9 cellular contexts compared by ENCODE assay signal in the genomic region with DNA sequence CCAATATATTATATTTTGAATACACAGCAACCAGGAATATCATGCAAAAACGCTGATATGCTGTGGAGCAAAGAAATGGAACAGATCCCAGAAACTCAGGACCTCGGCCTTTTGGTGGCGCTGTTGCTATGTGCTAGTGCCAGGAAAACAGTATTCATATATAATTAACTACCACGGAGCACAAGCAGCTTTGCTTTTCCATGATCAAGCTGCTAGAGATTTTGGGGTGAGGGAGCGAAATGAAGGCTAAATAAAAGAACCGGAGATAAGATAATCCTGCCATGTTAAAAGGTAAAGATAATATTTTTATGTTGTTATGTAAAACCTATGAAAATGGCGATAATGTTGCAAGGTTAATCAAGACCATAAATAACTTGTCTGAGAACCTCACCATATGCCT.
DNase-seq lines count a peak whose midpoint lies in the region; ATAC-seq, FAIRE-seq and TF ChIP-seq lines count a peak whose summit lies in the region.
"Had no signal": no experiment of that assay in that cellular context is flagged by ENCODE, and none has a peak within 500 bp of the region (broad histone marks: within the 10 kb centered on the region; RNA-seq: fewer than 3 reads in every experiment).

No MANE protein-coding gene starts in this region.

- no peak for FAIRE-seq in astrocyte (lab: Jason Lieb, UNC)

- H3K9me3 ChIP-seq in astrocyte (ENCODE audit: insufficient read depth, low read depth, low read length): no peaks in the 10 kb centered on the region

- H3K79me2 ChIP-seq in astrocyte (ENCODE audit: insufficient read depth, low read length): no peaks in the 10 kb centered on the region

- no peak for ATAC-seq in stimulated activated naive CD8-positive, alpha-beta T cell treated with anti-CD3 and anti-CD28 coated beads, Interleukin-15, amount 100 ng/mL, for 72 hours
- ATAC-seq in natural killer cell treated with Interleukin-12 subunit alpha and Interleukin-12 subunit beta and Interleukin-15 and Interleukin-18, amount 100 ng/mL, for 72 hours: no peak

- H3K4me1 Mint-ChIP-seq in astrocyte (ENCODE audit: low read depth, unreplicated experiment): no peaks in the 10 kb centered on the region
- H3K4me1 Mint-ChIP-seq in stimulated activated naive CD8-positive, alpha-beta T cell treated with anti-CD3 and anti-CD28 coated beads, Interleukin-15, amount 100 ng/mL, for 72 hours: no peaks in the 10 kb centered on the region
- no peaks in the 10 kb centered on the region for H3K4me1 Mint-ChIP-seq in natural killer cell treated with Interleukin-12 subunit alpha and Interleukin-12 subunit beta and Interleukin-15 and Interleukin-18, amount 100 ng/mL, for 72 hours (ENCODE audit: low read depth in 2 of 2)

- H4K20me1 ChIP-seq in astrocyte (ENCODE audit: insufficient read depth, low read length): no peaks in the 10 kb centered on the region

- H2AFZ ChIP-seq in astrocyte (ENCODE audit: low read depth, low read length): no peak overlapping the region

- no peak overlapping the region for H3K4me2 ChIP-seq in astrocyte (ENCODE audit: low read length)

- H3K4me3 Mint-ChIP-seq in astrocyte (ENCODE audit: unreplicated experiment): no peak overlapping the region
- H3K4me3 Mint-ChIP-seq in stimulated activated naive CD8-positive, alpha-beta T cell treated with anti-CD3 and anti-CD28 coated beads, Interleukin-15, amount 100 ng/mL, for 72 hours: no peak overlapping the region
- no peak overlapping the region for H3K4me3 Mint-ChIP-seq in natural killer cell treated with Interleukin-12 subunit alpha and Interleukin-12 subunit beta and Interleukin-15 and Interleukin-18, amount 100 ng/mL, for 72 hours
- H3K4me3 Mint-ChIP-seq: IgD-negative memory B cell had no signal

- in situ Hi-C loops in GM13976 (cut with MboI; ENCODE audit: low sequenced_read_pairs, unreplicated experiment): no loop called here

- H3K36me3 ChIP-seq in astrocyte (ENCODE audit: insufficient read depth, low read length): no peaks in the 10 kb centered on the region

- no peak overlapping the region for H3K4me3 ChIP-seq in astrocyte (ENCODE audit: insufficient read depth, low read depth, low read length)

- H3K27me3 ChIP-seq in astrocyte (ENCODE audit: insufficient read depth, low read length): no peaks in the 10 kb centered on the region

- H3K9ac ChIP-seq in astrocyte (ENCODE audit: low read length): no peak overlapping the region

- no peaks in the 10 kb centered on the region for H3K4me1 ChIP-seq in astrocyte (ENCODE audit: insufficient read depth, low read length)

- peak overlapping the region; percentile 16 for H3K27ac Mint-ChIP-seq in astrocyte (ENCODE audit: unreplicated experiment)
- H3K27ac Mint-ChIP-seq in stimulated activated naive CD8-positive, alpha-beta T cell treated with anti-CD3 and anti-CD28 coated beads, Interleukin-15, amount 100 ng/mL, for 72 hours: no peak overlapping the region
- H3K27ac Mint-ChIP-seq in natural killer cell treated with Interleukin-12 subunit alpha and Interleukin-12 subunit beta and Interleukin-15 and Interleukin-18, amount 100 ng/mL, for 72 hours: no peak overlapping the region
- H3K27ac Mint-ChIP-seq: IgD-negative memory B cell had no signal

- no peaks in the 10 kb centered on the region for H3K9me3 Mint-ChIP-seq in astrocyte (ENCODE audit: unreplicated experiment)
- H3K9me3 Mint-ChIP-seq in stimulated activated naive CD8-positive, alpha-beta T cell treated with anti-CD3 and anti-CD28 coated beads, Interleukin-15, amount 100 ng/mL, for 72 hours: no peaks in the 10 kb centered on the region
- no peaks in the 10 kb centered on the region for H3K9me3 Mint-ChIP-seq in natural killer cell treated with Interleukin-12 subunit alpha and Interleukin-12 subunit beta and Interleukin-15 and Interleukin-18, amount 100 ng/mL, for 72 hours

- no peak overlapping the region for H3K27ac ChIP-seq in astrocyte (ENCODE audit: low read depth, low read length)

- TF ChIP-seq CTCF in GM13976 (IDR thresholded peaks at IDR 0.05; ENCODE audit: borderline replicate concordance, control extremely low read depth, extremely low read depth, insufficient read depth, missing control alignments) (peak; percentile 42), astrocyte (IDR thresholded peaks at IDR 0.05; ENCODE audit: insufficient read depth, low read depth, low read length) (peak; percentile 84)

- DNase-seq in Ammon's horn (ENCODE audit: low spot score) (peak; percentile 67), GM13976 (ENCODE audit: low spot score) (peak; percentile 37), NCI-H524 treated with DMSO at 0.1 percent for 48 hours (lab: John Stamatoyannopoulos, UW) (peak; percentile 32), astrocyte (ENCODE audit: low read depth) (peak; percentile 30), iris pigment epithelial cell (ENCODE audit: low read depth) (peak; percentile 71)
- peak; percentile 3 to 20 for DNase-seq in stimulated activated naive CD8-positive, alpha-beta T cell treated with anti-CD3 and anti-CD28 coated beads, Interleukin-15, amount 100 ng/mL, for 72 hours
- DNase-seq in stimulated activated naive CD4-positive, alpha-beta T cell (lab: John Stamatoyannopoulos, UW): no peak
- DNase-seq in natural killer cell treated with Interleukin-12 subunit alpha and Interleukin-12 subunit beta and Interleukin-15 and Interleukin-18, amount 100 ng/mL, for 72 hours (ENCODE audit: low spot score): no peak

- H3K27me3 Mint-ChIP-seq in astrocyte (ENCODE audit: low read depth, unreplicated experiment): no peaks in the 10 kb centered on the region
- peaks cover 7% of the 10 kb centered on the region for H3K27me3 Mint-ChIP-seq in stimulated activated naive CD8-positive, alpha-beta T cell treated with anti-CD3 and anti-CD28 coated beads, Interleukin-15, amount 100 ng/mL, for 72 hours
- H3K27me3 Mint-ChIP-seq in natural killer cell treated with Interleukin-12 subunit alpha and Interleukin-12 subunit beta and Interleukin-15 and Interleukin-18, amount 100 ng/mL, for 72 hours: peaks cover 0 to 3% of the 10 kb centered on the region in 2 donors
- H3K27me3 Mint-ChIP-seq: IgD-negative memory B cell had no signal

- H3K36me3 Mint-ChIP-seq in astrocyte (ENCODE audit: low read depth, unreplicated experiment): no peaks in the 10 kb centered on the region
- H3K36me3 Mint-ChIP-seq in natural killer cell treated with Interleukin-12 subunit alpha and Interleukin-12 subunit beta and Interleukin-15 and Interleukin-18, amount 100 ng/mL, for 72 hours: no peaks in the 10 kb centered on the region
- H3K36me3 Mint-ChIP-seq: IgD-negative memory B cell had no signal

Comparison
In these comparisons a context has a peak if more than half of its experiments do, and no peak if none do; other contexts are left out.
1. DNase-seq: peak in Ammon's horn (single experiment), GM13976 (single experiment), NCI-H524 treated with DMSO at 0.1 percent for 48 hours (single experiment), astrocyte (single experiment), iris pigment epithelial cell (single experiment) and stimulated activated naive CD8-positive, alpha-beta T cell treated with anti-CD3 and anti-CD28 coated beads, Interleukin-15, amount 100 ng/mL, for 72 hours (2 of 2); none in stimulated activated naive CD4-positive, alpha-beta T cell (0 of 6) and natural killer cell treated with Interleukin-12 subunit alpha and Interleukin-12 subunit beta and Interleukin-15 and Interleukin-18, amount 100 ng/mL, for 72 hours (single experiment).